In genomic region chr22:25403752-25404471, GRCh38 we compare ENCODE assay signal across 8 cellular contexts.
DNase-seq lines count a peak whose midpoint lies in the region; ATAC-seq and TF ChIP-seq lines count a peak whose summit lies in the region.

No MANE protein-coding gene starts in this region.

- no TSS peak for BruUV-seq in Calu3 (replicated peaks; lab: Mats Ljungman, UMichigan)

- H3K36me3 Mint-ChIP-seq in Calu3 (ENCODE audit: insufficient read depth, unreplicated experiment): peaks cover 33% of the 10 kb centered on the region

- H3K9ac ChIP-seq in HUES6 (ENCODE audit: low read length): peak overlapping the region; percentile 47
- no peak overlapping the region for H3K9ac ChIP-seq in trophoblast cell (ENCODE audit: low read length)

- no peak overlapping the region for H4K91ac ChIP-seq in trophoblast cell (ENCODE audit: low read depth, low read length)

- peak overlapping the region; percentile 78 for H3K4me3 Mint-ChIP-seq in Calu3 (ENCODE audit: low read depth, unreplicated experiment)

- DNase-seq in Calu3 (no peak), foreskin keratinocyte (peak in 1 of 2 donors; percentile 23), trophoblast cell (peak in 1 of 2 donors; percentile 20), SKM-1 treated with dmso at 0.1 percent for 144 hours (lab: John Stamatoyannopoulos, UW; ENCODE audit: unreplicated experiment) (no peak), NCI-H187 (lab: John Stamatoyannopoulos, UW) (no peak)

- peaks cover 3% of the 10 kb centered on the region for H3K79me2 ChIP-seq in trophoblast cell (ENCODE audit: control insufficient read depth, insufficient read depth, low read length, poor library complexity)

- peak overlapping the region; percentile 77 for H3K4me2 ChIP-seq in trophoblast cell (ENCODE audit: low read length)

- H3K27me3 ChIP-seq in HUES6 (ENCODE audit: control insufficient read depth, insufficient read depth, low read length) (peaks cover 2% of the 10 kb centered on the region; the same call in 1 of the 2 replicates), foreskin keratinocyte (no peaks in the 10 kb centered on the region), trophoblast cell (ENCODE audit: insufficient read depth, low read length) (no peaks in the 10 kb centered on the region)

- no peak overlapping the region for H2AFZ ChIP-seq in trophoblast cell (ENCODE audit: insufficient read depth, low read length, poor library complexity)

- H2AK5ac ChIP-seq in trophoblast cell (ENCODE audit: low read length): no peak overlapping the region

- H3K4me1 Mint-ChIP-seq in Calu3 (ENCODE audit: low read depth, unreplicated experiment): peaks cover 35% of the 10 kb centered on the region

- H2BK12ac ChIP-seq in trophoblast cell (ENCODE audit: low read length): no peak overlapping the region

- H3K14ac ChIP-seq in trophoblast cell (ENCODE audit: low read length): no peak overlapping the region

- H4K12ac ChIP-seq in trophoblast cell (ENCODE audit: low read depth, low read length): no peak overlapping the region

- H2BK120ac ChIP-seq in trophoblast cell (ENCODE audit: insufficient read depth, low read length, poor library complexity): no peak overlapping the region

- H3K9me3 ChIP-seq in HUES6 (ENCODE audit: control insufficient read depth, insufficient read depth, low read depth, low read length) (no peaks in the 10 kb centered on the region), trophoblast cell (ENCODE audit: insufficient read depth, low read depth, low read length) (no peaks in the 10 kb centered on the region)

- H3K27ac ChIP-seq in HUES6 (ENCODE audit: low read depth, low read length): no peak overlapping the region
- H3K27ac ChIP-seq in VCaP: peak overlapping the region; percentile 96
- H3K27ac ChIP-seq in foreskin keratinocyte: no peak overlapping the region
- H3K27ac ChIP-seq in trophoblast cell (ENCODE audit: low read depth, low read length): no peak overlapping the region

- no peak overlapping the region for H3K18ac ChIP-seq in trophoblast cell (ENCODE audit: low read length)

- CTCF ChIA-PET in Calu3 (lab: Charles Lee): no interaction called here

- H3K36me3 ChIP-seq in HUES6 (ENCODE audit: control insufficient read depth, insufficient read depth, low read length) (no peaks in the 10 kb centered on the region), trophoblast cell (ENCODE audit: control insufficient read depth in 1 of 2, insufficient read depth in 2 of 2, low read length in 2 of 2) (no peaks in the 10 kb centered on the region)

- H3K27me3 Mint-ChIP-seq in Calu3 (ENCODE audit: unreplicated experiment): peaks cover 10% of the 10 kb centered on the region

- peaks cover 33% of the 10 kb centered on the region for H3K4me1 ChIP-seq in HUES6 (ENCODE audit: control insufficient read depth, insufficient read depth, low read length)
- no peaks in the 10 kb centered on the region for H3K4me1 ChIP-seq in foreskin keratinocyte
- H3K4me1 ChIP-seq in trophoblast cell (ENCODE audit: control insufficient read depth in 1 of 2, insufficient read depth in 2 of 2, low read length in 2 of 2): peaks cover 3 to 17% of the 10 kb centered on the region in 2 experiments

- peak overlapping the region; percentile 16 for H4K8ac ChIP-seq in trophoblast cell (ENCODE audit: low read depth, low read length)

- no peak overlapping the region for H2BK5ac ChIP-seq in trophoblast cell (ENCODE audit: low read depth, low read length, poor library complexity)

- ATAC-seq in foreskin keratinocyte (peak; percentile 8), GM21447 (IDR thresholded peaks at IDR 0.05; ENCODE audit: unreplicated experiment) (no peak)

- TF ChIP-seq CTCF in Calu3 (IDR thresholded peaks at IDR 0.05; ENCODE audit: unreplicated experiment) (no peak), VCaP (conservative IDR thresholded peaks at IDR 0.05) (no peak), foreskin keratinocyte (conservative IDR thresholded peaks at IDR 0.05) (no peak)

- H3K4me3 ChIP-seq in HUES6 (ENCODE audit: low read depth, low read length) (peak overlapping the region; percentile 54), trophoblast cell (ENCODE audit: low read depth, low read length) (no peak overlapping the region)

- H3K27ac Mint-ChIP-seq in Calu3 (ENCODE audit: unreplicated experiment): peak overlapping the region; percentile 75

- no peaks in the 10 kb centered on the region for H3K9me3 Mint-ChIP-seq in Calu3 (ENCODE audit: low read depth, unreplicated experiment)

- no peak overlapping the region for H3K23ac ChIP-seq in trophoblast cell (ENCODE audit: low read length)

- intact Hi-C loops in Calu3 (cut with micrococcal nuclease; ENCODE audit: unreplicated experiment): loop anchor here (2.0 to 5.0 kb wide), 2 partner anchors 42 to 43 kb away; no protein-coding TSS in a partner anchor

- no peak overlapping the region for H3K4ac ChIP-seq in trophoblast cell (ENCODE audit: low read depth, low read length)

- H3K79me1 ChIP-seq in trophoblast cell (ENCODE audit: low read length): peaks cover 2% of the 10 kb centered on the region

- WGBS in trophoblast cell (ENCODE audit: extremely low coverage, insufficient coverage, insufficient read length): no CpG with 5 or more reads among the region's 17 CpGs
